ENCODE assay signal across 31 cellular contexts in genomic region chr15:51156957-51157356, GRCh38.
"Had no signal": no experiment of that assay in that cellular context is flagged by ENCODE, and none has a peak within 500 bp of the region (broad histone marks: within the 10 kb centered on the region; RNA-seq: fewer than 3 reads in every experiment).

No MANE protein-coding gene starts in this region.

- DNase-seq: activated B cell treated with CpG ODN at 0.5 μM for 24 hours; activated CD4-positive, alpha-beta T cell treated with anti-CD3 and anti-CD28 coated beads for 48 hours; activated CD4-positive, alpha-beta T cell treated with anti-CD3 and anti-CD28 coated beads, Interleukin-2, amount 50 U/mL, for 1 hour; activated CD4-positive, alpha-beta T cell treated with anti-CD3 and anti-CD28 coated beads, Interleukin-2, amount 50 U/mL, for 48 hours; activated CD8-positive, alpha-beta memory T cell treated with anti-CD3 and anti-CD28 coated beads for 24 hours; activated CD8-positive, alpha-beta T cell treated with anti-CD3 and anti-CD28 coated beads for 36 hours; activated effector memory CD4-positive, alpha-beta T cell treated with Interleukin-2 at 50 U/mL for 16 hours; activated gamma-delta T cell treated with Interleukin-2 at 50 U/mL for 16 hours; activated naive CD4-positive, alpha-beta T cell treated with anti-CD3 and anti-CD28 coated beads, Interleukin-2, amount 50 U/mL, for 16 hours; activated naive CD4-positive, alpha-beta T cell treated with Interleukin-2 at 50 U/mL for 16 hours; activated T-cell treated with anti-CD3 and anti-CD28 coated beads, Interleukin-2, amount 50 U/mL, for 4 hours; amniotic stem cell; anterior cingulate cortex; brain microvascular endothelial cell; caudate nucleus; cortex of kidney; dermis blood vessel endothelial cell; effector CD4-positive, alpha-beta T cell; effector memory CD8-positive, alpha-beta T cell; erythroblast; esophagus squamous epithelium; foreskin melanocyte; heart right ventricle; T-helper 17 cell; T1000; WERI-Rb-1 had no signal

- FAIRE-seq: astrocyte, colon had no signal

- H3K4me3 ChIP-seq: esophagus squamous epithelium, gastroesophageal sphincter, heart right ventricle had no signal

- H3K27me3 ChIP-seq: brain microvascular endothelial cell, esophagus squamous epithelium, gastroesophageal sphincter, heart right ventricle had no signal

- H3K9me3 ChIP-seq: esophagus squamous epithelium, gastroesophageal sphincter, heart right ventricle had no signal

- H3K4me1 ChIP-seq: esophagus squamous epithelium, gastroesophageal sphincter had no signal

- ATAC-seq: activated CD4-positive, CD25-positive, alpha-beta regulatory T cell treated with anti-CD3 and anti-CD28 coated beads, Interleukin-2, amount 50 U/mL, for 24 hours; activated CD8-positive, alpha-beta T cell treated with anti-CD3 and anti-CD28 coated beads for 36 hours; activated T-cell treated with anti-CD3 and anti-CD28 coated beads, Interleukin-2, amount 50 U/mL, for 4 hours; activated T-helper 17 cell treated with anti-CD3 and anti-CD28 coated beads, Interleukin-2, amount 50 U/mL, for 72 hours; effector memory CD8-positive, alpha-beta T cell; gastroesophageal sphincter; heart right ventricle; T-helper 17 cell had no signal

- H3K27ac ChIP-seq: brain microvascular endothelial cell, esophagus squamous epithelium, gastroesophageal sphincter, heart right ventricle, WERI-Rb-1 had no signal

- H3K36me3 ChIP-seq: brain microvascular endothelial cell, esophagus squamous epithelium, gastroesophageal sphincter, heart right ventricle, WERI-Rb-1 had no signal
